Comparison of ENCODE assay signal across 1 cellular context in genomic region chr14:61321385-61322010, GRCh38.
TF ChIP-seq lines count a peak whose summit lies in the region.

PRKCH (plus strand) TSS chr14:61321579; CDS start chr14:61322102, 523 bp downstream.

TF ChIP-seq in HEK293, 187 proteins besides CTCF, POLR2A, EP300 and RAD21 (continued from another document and continues in another):
- TF ChIP-seq ZNF792 (tag by site-specific recombination; IDR thresholded peaks at IDR 0.05) (no peak), ZNF24 (tag by site-specific recombination; IDR thresholded peaks at IDR 0.05) (no peak), ZNF23 (tag by site-specific recombination; IDR thresholded peaks at IDR 0.05; ENCODE audit: borderline replicate concordance) (no peak), ZNF639 (tag by site-specific recombination; IDR thresholded peaks at IDR 0.05) (no peak; the same call in 1 of the 2 replicates), ZNF19 (tag by site-specific recombination; IDR thresholded peaks at IDR 0.05; ENCODE audit: low read depth) (no peak), ZSCAN23 (tag by site-specific recombination; IDR thresholded peaks at IDR 0.05) (no peak), ZNF266 (tag by site-specific recombination; IDR thresholded peaks at IDR 0.05; ENCODE audit: low read depth) (no peak), BCL11A (tag by site-specific recombination; IDR thresholded peaks at IDR 0.05; ENCODE audit: low read depth) (no peak), ZIC2 (tag by site-specific recombination; IDR thresholded peaks at IDR 0.05) (peak; percentile 48; the same call in 1 of the 2 replicates), GLIS1 (tag by site-specific recombination; IDR thresholded peaks at IDR 0.05) (peak; percentile 57), ZNF707 (tag by site-specific recombination; IDR thresholded peaks at IDR 0.05) (no peak), ZNF354C (tag by site-specific recombination; IDR thresholded peaks at IDR 0.05; ENCODE audit: borderline replicate concordance, low read depth) (no peak), ZXDB (tag by site-specific recombination; IDR thresholded peaks at IDR 0.05) (no peak), ZNF214 (tag by site-specific recombination; IDR thresholded peaks at IDR 0.05; ENCODE audit: borderline replicate concordance) (no peak), ZNF416 (tag by site-specific recombination; IDR thresholded peaks at IDR 0.05) (no peak), ZBTB6 (tag by site-specific recombination; IDR thresholded peaks at IDR 0.05) (peak; percentile 61), EGR2 (tag by site-specific recombination; IDR thresholded peaks at IDR 0.05; ENCODE audit: low read depth) (peak; percentile 54; the same call in 1 of the 2 replicates), ZNF488 (tag by site-specific recombination; IDR thresholded peaks at IDR 0.05) (no peak), KLF9 (tag by site-specific recombination; IDR thresholded peaks at IDR 0.05; ENCODE audit: low read depth) (peak; percentile 43), ZNF660 (tag by site-specific recombination; IDR thresholded peaks at IDR 0.05) (peak; percentile 53; the same call in 1 of the 2 replicates), YY1 (tag by site-specific recombination; IDR thresholded peaks at IDR 0.05) (no peak), KLF17 (tag by site-specific recombination; IDR thresholded peaks at IDR 0.05) (peak; percentile 47; the same call in 1 of the 2 replicates), BCL11B (tag by site-specific recombination; IDR thresholded peaks at IDR 0.05; ENCODE audit: low read depth) (no peak), ZNF621 (tag by site-specific recombination; IDR thresholded peaks at IDR 0.05) (no peak), ZNF521 (tag by site-specific recombination; IDR thresholded peaks at IDR 0.05) (no peak), ZFP3 (tag by site-specific recombination; IDR thresholded peaks at IDR 0.05; ENCODE audit: low read depth) (no peak), ZEB2 (tag by site-specific recombination; IDR thresholded peaks at IDR 0.05) (no peak), SCRT1 (tag by site-specific recombination; IDR thresholded peaks at IDR 0.05; ENCODE audit: borderline replicate concordance) (no peak), ZBTB48 (tag by site-specific recombination; IDR thresholded peaks at IDR 0.05) (peak; percentile 45; the same call in 1 of the 2 replicates), BCL6B (tag by site-specific recombination; IDR thresholded peaks at IDR 0.05) (no peak), ZNF501 (tag by site-specific recombination; IDR thresholded peaks at IDR 0.05) (no peak), PRDM6 (tag by site-specific recombination; IDR thresholded peaks at IDR 0.05) (no peak), SP3 (tag by site-specific recombination; IDR thresholded peaks at IDR 0.05) (peak; percentile 66), ZBTB7A (tag by site-specific recombination; IDR thresholded peaks at IDR 0.05; ENCODE audit: low read depth) (no peak), ZNF157 (tag by site-specific recombination; IDR thresholded peaks at IDR 0.05) (no peak), ZSCAN4 (tag by site-specific recombination; IDR thresholded peaks at IDR 0.05) (no peak), WT1 (tag by site-specific recombination; IDR thresholded peaks at IDR 0.05) (no peak), ZSCAN16 (tag by site-specific recombination; IDR thresholded peaks at IDR 0.05) (peak; percentile 70; the same call in 1 of the 2 replicates), KLF8 (tag by site-specific recombination; IDR thresholded peaks at IDR 0.05) (peak; percentile 57; the same call in 1 of the 2 replicates), KLF1 (tag by site-specific recombination; IDR thresholded peaks at IDR 0.05) (peak; percentile 34), ZNF140 (tag by site-specific recombination; IDR thresholded peaks at IDR 0.05) (no peak), ZFHX2 (tag by site-specific recombination; conservative IDR thresholded peaks at IDR 0.05) (peak; percentile 71), ZNF391 (tag by site-specific recombination; IDR thresholded peaks at IDR 0.05; ENCODE audit: borderline replicate concordance, low read depth) (no peak), ATF2 (tag by site-specific recombination; IDR thresholded peaks at IDR 0.05; ENCODE audit: low read depth) (no peak), ZSCAN30 (tag by site-specific recombination; IDR thresholded peaks at IDR 0.05) (peak; percentile 21; the same call in 1 of the 2 replicates), ZNF302 (tag by site-specific recombination; IDR thresholded peaks at IDR 0.05; ENCODE audit: low read depth) (no peak), ZNF398 (tag by site-specific recombination; IDR thresholded peaks at IDR 0.05) (peak; percentile 97), ZNF473 (tag by site-specific recombination; IDR thresholded peaks at IDR 0.05) (no peak), ZNF146 (tag by site-specific recombination; IDR thresholded peaks at IDR 0.05) (no peak), HIC1 (tag by site-specific recombination; IDR thresholded peaks at IDR 0.05) (no peak), ZNF558 (tag by site-specific recombination; IDR thresholded peaks at IDR 0.05) (no peak), ZNF16 (tag by site-specific recombination; IDR thresholded peaks at IDR 0.05; ENCODE audit: low read depth) (no peak), ZNF510 (tag by site-specific recombination; IDR thresholded peaks at IDR 0.05; ENCODE audit: insufficient replicate concordance) (no peak), ZNF433 (tag by site-specific recombination; IDR thresholded peaks at IDR 0.05; ENCODE audit: low read depth) (no peak), INSM2 (tag by site-specific recombination; IDR thresholded peaks at IDR 0.05) (no peak)
